In genomic region chrX:49618574-49618973, GRCh38 we compare ENCODE assay signal across 15 cellular contexts. TPM values are rescaled to one million over a fixed set of nuclear protein-coding genes. Genes with fewer than 3 reads are reported as not detected.
DNase-seq lines count a peak whose midpoint lies in the region; TF ChIP-seq lines count a peak whose summit lies in the region.
"Had no signal": no experiment of that assay in that cellular context is flagged by ENCODE, and none has a peak within 500 bp of the region (broad histone marks: within the 10 kb centered on the region; RNA-seq: fewer than 3 reads in every experiment).

No MANE protein-coding gene starts in this region.

- H3K4me3 ChIP-seq in HEK293 (ENCODE audit: low read depth, low read length) (no peak overlapping the region), neural progenitor cell (no peak overlapping the region)
- H3K4me3 ChIP-seq: BLaER1 treated with 17β-estradiol and CSF1 and Interleukin-3, amounts not matched to agents 10 nM and 100 nM had no signal

- no peaks in the 10 kb centered on the region for H3K36me3 Mint-ChIP-seq in neural progenitor cell
- H3K36me3 Mint-ChIP-seq in activated CD4-positive, alpha-beta T cell treated with anti-CD3 and anti-CD28 coated beads, Interleukin-2, amount 10 ng/mL, durations not matched to agents 7 days and 5 days (ENCODE audit: low read depth) = no peaks in the 10 kb centered on the region
- H3K36me3 Mint-ChIP-seq: CD8-positive, alpha-beta T cell had no signal

- peaks cover 8% of the 10 kb centered on the region for H3K9me3 Mint-ChIP-seq in neural progenitor cell
- peaks cover 2% of the 10 kb centered on the region for H3K9me3 Mint-ChIP-seq in activated CD4-positive, alpha-beta T cell treated with anti-CD3 and anti-CD28 coated beads, Interleukin-2, amount 10 ng/mL, durations not matched to agents 7 days and 5 days
- H3K9me3 Mint-ChIP-seq: CD4-positive, alpha-beta T cell; CD8-positive, alpha-beta T cell had no signal

- no peaks in the 10 kb centered on the region for H3K36me3 ChIP-seq in HEK293 (ENCODE audit: control insufficient read depth in 2 of 2, insufficient read depth in 1 of 2, low read length in 2 of 2)
- H3K36me3 ChIP-seq in neural progenitor cell = no peaks in the 10 kb centered on the region
- H3K36me3 ChIP-seq: BLaER1 treated with 17β-estradiol and CSF1 and Interleukin-3, amounts not matched to agents 10 nM and 100 nM had no signal

- H3K27me3 Mint-ChIP-seq in neural progenitor cell (ENCODE audit: insufficient read depth, low read depth) = no peaks in the 10 kb centered on the region
- no peaks in the 10 kb centered on the region for H3K27me3 Mint-ChIP-seq in activated CD4-positive, alpha-beta T cell treated with anti-CD3 and anti-CD28 coated beads, Interleukin-2, amount 10 ng/mL, durations not matched to agents 7 days and 5 days
- H3K27me3 Mint-ChIP-seq: B cell; CD4-positive, alpha-beta T cell had no signal

- H3K27ac ChIP-seq in HEK293 (ENCODE audit: extremely low read depth, low read depth, low read length) (no peak overlapping the region), neural progenitor cell (no peak overlapping the region)
- H3K27ac ChIP-seq: BLaER1 treated with 17β-estradiol and CSF1 and Interleukin-3, amounts not matched to agents 10 nM and 100 nM; C4-2B had no signal

- H3K4me1 ChIP-seq in HEK293 (ENCODE audit: control insufficient read depth, insufficient read depth, low read length) (no peaks in the 10 kb centered on the region), neural progenitor cell (no peaks in the 10 kb centered on the region)
- H3K4me1 ChIP-seq: BLaER1 treated with 17β-estradiol and CSF1 and Interleukin-3, amounts not matched to agents 10 nM and 100 nM; Caco-2 had no signal

- no peak overlapping the region for H2AFZ ChIP-seq in neural progenitor cell (replicated peaks)

- peaks cover 2% of the 10 kb centered on the region for H3K4me1 Mint-ChIP-seq in neural progenitor cell
- no peaks in the 10 kb centered on the region for H3K4me1 Mint-ChIP-seq in activated CD4-positive, alpha-beta T cell treated with anti-CD3 and anti-CD28 coated beads, Interleukin-2, amount 10 ng/mL, durations not matched to agents 7 days and 5 days
- H3K4me1 Mint-ChIP-seq: B cell had no signal

- no peaks in the 10 kb centered on the region for H4K20me1 ChIP-seq in neural progenitor cell (ENCODE audit: low read depth)

- no peaks in the 10 kb centered on the region for H3K27me3 ChIP-seq in neural progenitor cell

- H3K9me3 ChIP-seq in HEK293 (ENCODE audit: control insufficient read depth, insufficient read depth, low read depth, low read length) (no peaks in the 10 kb centered on the region), neural progenitor cell (ENCODE audit: low read depth) (no peaks in the 10 kb centered on the region)
- H3K9me3 ChIP-seq: BLaER1 treated with 17β-estradiol and CSF1 and Interleukin-3, amounts not matched to agents 10 nM and 100 nM; Caco-2 had no signal

- no peak for TF ChIP-seq CTCF in HEK293 (tag by site-specific recombination; IDR thresholded peaks at IDR 0.05)
- no peak for TF ChIP-seq CTCF in neural progenitor cell (IDR thresholded peaks at IDR 0.05)

- no peak overlapping the region for H3K4me2 ChIP-seq in neural progenitor cell
- H3K4me2 ChIP-seq: BLaER1 treated with 17β-estradiol and CSF1 and Interleukin-3, amounts not matched to agents 10 nM and 100 nM had no signal

- DNase-seq in neural progenitor cell (ENCODE audit: low spot score) (no peak), occipital lobe (lab: John Stamatoyannopoulos, UW) (no peak)
- DNase-seq in activated CD4-positive, alpha-beta T cell treated with anti-CD3 and anti-CD28 coated beads, Interleukin-2, amount 10 ng/mL, durations not matched to agents 7 days and 5 days = no peak
- DNase-seq: 8988T; AML-193; Caco-2; Calu3; CD4-positive, alpha-beta T cell; CD8-positive, alpha-beta T cell; DMS79 treated with DMSO at 0.1 percent for 48 hours; GF-D8 had no signal

- no peak overlapping the region for H3K27ac Mint-ChIP-seq in neural progenitor cell
- no peak overlapping the region for H3K27ac Mint-ChIP-seq in activated CD4-positive, alpha-beta T cell treated with anti-CD3 and anti-CD28 coated beads, Interleukin-2, amount 10 ng/mL, durations not matched to agents 7 days and 5 days
- H3K27ac Mint-ChIP-seq: B cell; CD4-positive, alpha-beta T cell; CD8-positive, alpha-beta T cell had no signal

- no peaks in the 10 kb centered on the region for H3F3A ChIP-seq in neural progenitor cell (ENCODE audit: low read depth)

- H3K9ac ChIP-seq in neural progenitor cell = no peak overlapping the region
- H3K9ac ChIP-seq: BLaER1 treated with 17β-estradiol and CSF1 and Interleukin-3, amounts not matched to agents 10 nM and 100 nM had no signal

- POLR2A ChIA-PET in HEK293 (lab: Yijun Ruan, JAX) = no interaction called here
- POLR2A ChIA-PET in activated CD4-positive, alpha-beta T cell treated with anti-CD3 and anti-CD28 coated beads, Interleukin-2, amount 10 ng/mL, durations not matched to agents 7 days and 5 days (lab: Charles Lee) = no interaction called here

- no peaks in the 10 kb centered on the region for H3K79me2 ChIP-seq in neural progenitor cell (ENCODE audit: low read depth)

- CTCF ChIA-PET in HEK293 (lab: Yijun Ruan, JAX) = no interaction called here
- CTCF ChIA-PET in activated CD4-positive, alpha-beta T cell treated with anti-CD3 and anti-CD28 coated beads, Interleukin-2, amount 10 ng/mL, durations not matched to agents 7 days and 5 days (lab: Charles Lee) = no interaction called here

- H3K4me3 Mint-ChIP-seq in neural progenitor cell = peak overlapping the region; percentile 35
- H3K4me3 Mint-ChIP-seq in activated CD4-positive, alpha-beta T cell treated with anti-CD3 and anti-CD28 coated beads, Interleukin-2, amount 10 ng/mL, durations not matched to agents 7 days and 5 days = no peak overlapping the region
- H3K4me3 Mint-ChIP-seq: B cell; CD4-positive, alpha-beta T cell; CD8-positive, alpha-beta T cell had no signal

TF ChIP-seq in HEK293, 187 proteins besides CTCF, POLR2A, EP300 and RAD21:
- 0 out of 2 replicates have a peak, but pooled peaks have one; percentile 20 for TF ChIP-seq ZNF768 (tag by site-specific recombination; IDR thresholded peaks at IDR 0.05)
- no peak for TF ChIP-seq ZBTB49 (tag by site-specific recombination; IDR thresholded peaks at IDR 0.05; ENCODE audit: low read depth)
- no peak for TF ChIP-seq KLF7 (tag by site-specific recombination; IDR thresholded peaks at IDR 0.05; ENCODE audit: borderline replicate concordance)
- no peak for TF ChIP-seq ZNF610 (tag by site-specific recombination; IDR thresholded peaks at IDR 0.05; ENCODE audit: borderline replicate concordance)
- no peak for TF ChIP-seq ZNF138 (tag by site-specific recombination; IDR thresholded peaks at IDR 0.05; ENCODE audit: borderline replicate concordance)
- TF ChIP-seq ZNF645 (tag by site-specific recombination; IDR thresholded peaks at IDR 0.05) = no peak

RNA-seq across cellular contexts. Expression of gene GAGE1, which starts 19.8 kb away (rescaled TPM):
- total RNA-seq in neural progenitor cell (ENCODE audit: low replicate concordance) = not detected in 2 replicates
- not detected for total RNA-seq in activated CD4-positive, alpha-beta T cell treated with anti-CD3 and anti-CD28 coated beads, Interleukin-2, amount 10 ng/mL, durations not matched to agents 7 days and 5 days
- total RNA-seq in occipital lobe = not detected
- total RNA-seq: B cell; Caco-2; Calu3; CD4-positive, alpha-beta T cell; CD8-positive, alpha-beta T cell had no signal

RNA-seq across cellular contexts. Expression of gene GAGE2A, which starts 29.3 kb away (rescaled TPM):
- total RNA-seq in neural progenitor cell (ENCODE audit: low replicate concordance) (not detected in 2 replicates), occipital lobe (not detected)
- total RNA-seq in activated CD4-positive, alpha-beta T cell treated with anti-CD3 and anti-CD28 coated beads, Interleukin-2, amount 10 ng/mL, durations not matched to agents 7 days and 5 days = not detected
- total RNA-seq: B cell; Caco-2; Calu3; CD4-positive, alpha-beta T cell; CD8-positive, alpha-beta T cell had no signal

RNA-seq across cellular contexts. Expression of gene GAGE12H, which starts 38.8 kb away (rescaled TPM):
- total RNA-seq in neural progenitor cell (ENCODE audit: low replicate concordance) (not detected in 2 replicates), occipital lobe (not detected)
- not detected for total RNA-seq in activated CD4-positive, alpha-beta T cell treated with anti-CD3 and anti-CD28 coated beads, Interleukin-2, amount 10 ng/mL, durations not matched to agents 7 days and 5 days
- total RNA-seq: B cell; Caco-2; Calu3; CD4-positive, alpha-beta T cell; CD8-positive, alpha-beta T cell had no signal

RNA-seq across cellular contexts. Expression of gene GAGE12G, which starts 48.4 kb away (rescaled TPM):
- total RNA-seq in neural progenitor cell (ENCODE audit: low replicate concordance) (not detected in 2 replicates), occipital lobe (not detected)
- total RNA-seq in activated CD4-positive, alpha-beta T cell treated with anti-CD3 and anti-CD28 coated beads, Interleukin-2, amount 10 ng/mL, durations not matched to agents 7 days and 5 days = not detected
- total RNA-seq: B cell; Caco-2; Calu3; CD4-positive, alpha-beta T cell; CD8-positive, alpha-beta T cell had no signal

RNA-seq across cellular contexts. Expression of gene GAGE12F, which starts 57.9 kb away (rescaled TPM):
- total RNA-seq in neural progenitor cell (ENCODE audit: low replicate concordance) (not detected in 2 replicates), occipital lobe (not detected)
- total RNA-seq in activated CD4-positive, alpha-beta T cell treated with anti-CD3 and anti-CD28 coated beads, Interleukin-2, amount 10 ng/mL, durations not matched to agents 7 days and 5 days = not detected
- total RNA-seq: B cell; Caco-2; Calu3; CD4-positive, alpha-beta T cell; CD8-positive, alpha-beta T cell had no signal
